In genomic region chr2:148602918-148603561, GRCh38 we compare ENCODE assay signal across 16 cellular contexts. TPM values are rescaled to one million over a fixed set of nuclear protein-coding genes. Genes with fewer than 3 reads are reported as not detected.
DNase-seq lines count a peak whose midpoint lies in the region; ATAC-seq, FAIRE-seq and TF ChIP-seq lines count a peak whose summit lies in the region.
"Had no signal": no experiment of that assay in that cellular context is flagged by ENCODE, and none has a peak within 500 bp of the region (broad histone marks: within the 10 kb centered on the region; RNA-seq: fewer than 3 reads in every experiment).

No MANE protein-coding gene starts in this region.

- no peaks in the 10 kb centered on the region for H3K4me1 ChIP-seq in K562 (replicated peaks in 1 of 2; ENCODE audit: control insufficient read depth in 2 of 2, insufficient read depth in 2 of 2, low read length in 2 of 2)
- no peaks in the 10 kb centered on the region for H3K4me1 ChIP-seq in tibial artery
- H3K4me1 ChIP-seq: gastrocnemius medialis, upper lobe of left lung had no signal

- FAIRE-seq in K562 (lab: Jason Lieb, UNC) = no peak
- FAIRE-seq: astrocyte, D721Med, islet of Langerhans had no signal

- CTCF ChIA-PET in K562 (lab: Yijun Ruan, JAX; ENCODE audit: low intra/inter-chr PET ratio) = no interaction called here

- H3K4me2 ChIP-seq in K562 (ENCODE audit: insufficient read depth, low read length) = no peak overlapping the region

- H3K9me1 ChIP-seq in K562 (ENCODE audit: control insufficient read depth, insufficient read depth, low read length) = no peaks in the 10 kb centered on the region

- no peak overlapping the region for H3K9ac ChIP-seq in K562 (ENCODE audit: insufficient read depth in 1 of 2, low read depth in 2 of 2, low read length in 2 of 2)

- intact Hi-C loops in K562 (cut with micrococcal nuclease) (no loop called here), tibial artery (cut with DNase I; ENCODE audit: low total_unique reads) (no loop called here)

- H3K27ac ChIP-seq in K562 (ENCODE audit: extremely low read depth, low read depth, low read length) (no peak overlapping the region), tibial artery (no peak overlapping the region)
- H3K27ac ChIP-seq: gastrocnemius medialis, upper lobe of left lung had no signal

- H2AFZ ChIP-seq in K562 (ENCODE audit: low read depth, low read length) = no peak overlapping the region

- in situ Hi-C loops in K562 (cut with MboI) = no loop called here

- TF ChIP-seq RAD21 in K562 (CRISPR knock-in tag; conservative IDR thresholded peaks at IDR 0.05 in 1 of 2, IDR thresholded peaks at IDR 0.05 in 1 of 2) = no peak

- peak; percentile 16 to 34 for DNase-seq in activated CD4-positive, alpha-beta T cell treated with anti-CD3 and anti-CD28 coated beads, Interleukin-2, amount 50 U/mL, for 48 hours
- no peak for DNase-seq in activated CD4-positive, alpha-beta T cell treated with anti-CD3 and anti-CD28 coated beads, Interleukin-2, amount 50 U/mL, for 1 hour
- DNase-seq in K562 (ENCODE audit: extremely low read depth in 1 of 4, low spot score in 3 of 4) (no peak), tibial artery (no peak), NCI-H2107 (lab: John Stamatoyannopoulos, UW) (no peak), SHP77 treated with DMSO at 0.1 percent for 48 hours (lab: John Stamatoyannopoulos, UW) (no peak)
- DNase-seq: gastrocnemius medialis, Karpas-422, NCI-H1930, upper lobe of left lung had no signal

- POLR2A ChIA-PET in K562 (lab: Yijun Ruan, JAX) = interaction anchor here (1.9 kb wide), 1 partner anchor 15 kb away, joined by 6 read pairs; no protein-coding TSS in a partner anchor

- H3K27me3 ChIP-seq in K562 (ENCODE audit: control insufficient read depth in 2 of 2, insufficient read depth in 2 of 2, low read length in 2 of 2) (peaks cover 6 to 28% of the 10 kb centered on the region in 2 experiments; a peak in 4 of 5 replicates), tibial artery (no peaks in the 10 kb centered on the region)
- H3K27me3 ChIP-seq: gastrocnemius medialis, upper lobe of left lung had no signal

- 3% methylated on average over 10 of the region's 10 CpGs for whole genome bisulfite sequencing in K562 (ENCODE audit: insufficient coverage, low coverage, missing lambda C conversion rate)

- H3K36me3 ChIP-seq in K562 (ENCODE audit: control insufficient read depth, insufficient read depth, low read length) (no peaks in the 10 kb centered on the region), tibial artery (no peaks in the 10 kb centered on the region)
- H3K36me3 ChIP-seq: gastrocnemius medialis, upper lobe of left lung had no signal

- ATAC-seq in GM19455 (IDR thresholded peaks at IDR 0.05; ENCODE audit: unreplicated experiment) = peak; percentile 16
- ATAC-seq in HG03103 (IDR thresholded peaks at IDR 0.05; ENCODE audit: low read depth, unreplicated experiment) = peak; percentile 22
- ATAC-seq in K562 = no peak
- ATAC-seq: gastrocnemius medialis, SK-N-SH treated with all-trans-retinoic acid at 6 μM for 48 hours had no signal

- H3K9me3 ChIP-seq in K562 (replicated peaks; ENCODE audit: control insufficient read depth, insufficient read depth, low read depth, low read length) (no peaks in the 10 kb centered on the region), tibial artery (peaks cover 0 to 7% (median 0%) of the 10 kb centered on the region in 3 donors)

- no peak overlapping the region for H3K4me3 ChIP-seq in K562
- no peak overlapping the region for H3K4me3 ChIP-seq in tibial artery
- H3K4me3 ChIP-seq: gastrocnemius medialis, upper lobe of left lung had no signal

- no peaks in the 10 kb centered on the region for H3K79me2 ChIP-seq in K562 (ENCODE audit: control insufficient read depth, insufficient read depth, low read length)

- TF ChIP-seq CTCF in K562 (IDR thresholded peaks at IDR 0.05 in 2 of 3, conservative IDR thresholded peaks at IDR 0.05 in 1 of 3; ENCODE audit: insufficient read depth in 2 of 3, low read depth in 1 of 3, low read length in 3 of 3) (no peak), tibial artery (IDR thresholded peaks at IDR 0.05) (no peak)

- no peaks in the 10 kb centered on the region for H4K20me1 ChIP-seq in K562 (replicated peaks; ENCODE audit: control insufficient read depth, insufficient read depth, low read length)

- no TSS peak for BruUV-seq in K562 (replicated peaks; lab: Mats Ljungman, UMichigan)

- TF ChIP-seq EP300 in K562 (IDR thresholded peaks at IDR 0.05; ENCODE audit: low read length) = no peak

- TF ChIP-seq POLR2A in K562 (conservative IDR thresholded peaks at IDR 0.05) = no peak

TF ChIP-seq in K562, 482 proteins besides CTCF, POLR2A, EP300 and RAD21:
- no peak for TF ChIP-seq PTRF (tag; IDR thresholded peaks at IDR 0.05)
- TF ChIP-seq C11orf30 (IDR thresholded peaks at IDR 0.05; ENCODE audit: low read depth) = peak; percentile 77
- no peak for TF ChIP-seq KAT7 (CRISPR knock-in tag; IDR thresholded peaks at IDR 0.05; ENCODE audit: borderline replicate concordance)
- peak; percentile 75 for TF ChIP-seq MAFF (IDR thresholded peaks at IDR 0.05; ENCODE audit: low read length)
- peak; percentile 85 for TF ChIP-seq ZNF316 (IDR thresholded peaks at IDR 0.05)
- no peak for TF ChIP-seq ZNF507 (tag; conservative IDR thresholded peaks at IDR 0.05)
- TF ChIP-seq MAFK (IDR thresholded peaks at IDR 0.05; ENCODE audit: low read length) = peak; percentile 47
- peak; percentile 76 for TF ChIP-seq MAFG (tag; conservative IDR thresholded peaks at IDR 0.05)

RNA-seq across cellular contexts. Expression of gene EPC2, which starts 41.5 kb away (rescaled TPM):
- 29.3 and 103 TPM in 2 replicates for total RNA-seq in K562 (2011; cell fraction: chromatin; rRNA removed; ENCODE audit: low replicate concordance)
- 17.2 and 20.8 TPM in 2 replicates for total RNA-seq in K562 (2011; cell fraction: nucleolus; rRNA removed)
- total RNA-seq in K562 (2011; cell fraction: nucleoplasm; rRNA removed) = 59.7 and 110 TPM in 2 replicates
- total RNA-seq in K562 (2014; rRNA removed) (17.2 and 18.0 TPM in 2 replicates), K562 (2014; rRNA removed; fragmentation: Illumina TruSeq; extraction: Trizol) (30.1 and 37.9 TPM in 2 replicates), K562 (2015; rRNA removed; fragmentation: Illumina TruSeq; extraction: Trizol) (29.5 and 31.9 TPM in 2 replicates), K562 (2021) (24.1 and 29.5 TPM in 2 replicates)
- polyA plus RNA-seq in K562 (2011; rRNA removed) (30.7 and 35.8 TPM in 2 replicates), K562 (2014; fragmentation: Illumina TruSeq; extraction: Trizol) (28.0 and 29.1 TPM in 2 replicates), K562 (2014; fragmentation: Nextera tagmentation; extraction: Ambion mirVana) (1 to 10 TPM; 7.0 to 7.6 TPM), K562 (2014; rRNA removed) (17.3 and 20.0 TPM in 2 replicates)
- 11.9 and 22.2 TPM in 2 replicates for polyA plus RNA-seq in K562 (2011; cell fraction: cytosol; rRNA removed)
- polyA plus RNA-seq in K562 (2011; cell fraction: nucleus; rRNA removed) = 21.3 and 27.9 TPM in 2 replicates
- polyA plus RNA-seq in K562 (2012) = 18.9 and 24.2 TPM in 2 replicates
- polyA minus RNA-seq in K562 (2011; rRNA and poly(A)+ RNA removed) = 55.8 and 58.9 TPM in 2 replicates
- 12.3 and 15.6 TPM in 2 replicates for polyA minus RNA-seq in K562 (2011; cell fraction: cytosol; rRNA and poly(A)+ RNA removed)
- 41.3 and 46.5 TPM in 2 replicates for polyA minus RNA-seq in K562 (2011; cell fraction: nucleus; rRNA and poly(A)+ RNA removed)

Comparison
In these comparisons a context has a peak if more than half of its experiments do, and no peak if none do; other contexts are left out.
1. DNase-seq: peak in activated CD4-positive, alpha-beta T cell treated with anti-CD3 and anti-CD28 coated beads, Interleukin-2, amount 50 U/mL, for 48 hours (2 of 2); none in activated CD4-positive, alpha-beta T cell treated with anti-CD3 and anti-CD28 coated beads, Interleukin-2, amount 50 U/mL, for 1 hour (single experiment), K562 (0 of 4), tibial artery (0 of 2), NCI-H2107 (single experiment) and SHP77 treated with DMSO at 0.1 percent for 48 hours (single experiment).